ENCODE assay signal across 7 cellular contexts in the genomic region with DNA sequence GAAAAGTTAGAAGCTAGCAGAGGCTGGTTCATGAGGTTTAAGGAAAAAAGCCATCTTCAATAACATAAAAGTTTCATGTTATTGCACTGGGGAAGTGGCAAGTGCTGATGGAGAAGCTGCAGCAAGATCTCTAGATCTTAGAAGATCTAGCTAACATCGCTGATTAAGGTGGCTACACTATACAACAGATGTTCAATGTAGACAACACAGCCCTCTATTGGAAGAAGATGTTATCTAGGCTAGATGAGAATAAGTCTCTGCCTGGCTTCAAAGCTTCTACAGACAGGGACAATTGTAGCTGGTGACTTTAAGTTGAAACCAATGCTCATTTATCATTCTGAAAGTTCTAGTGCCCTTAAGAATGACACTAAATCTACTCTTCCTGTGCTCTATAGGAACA.
A peak's percentile ranks its signal among the peaks of the same experiment; 100 is the strongest.
DNase-seq lines count a peak whose midpoint lies in the region; ATAC-seq, FAIRE-seq and TF ChIP-seq lines count a peak whose summit lies in the region.
"Not testable (repeated sequence)": the region's sequence is repeated elsewhere in the genome, so short reads cannot be mapped to it uniquely, and the experiment has no call there.

No MANE protein-coding gene starts in this region.

- not testable (repeated sequence) for H3K4me3 ChIP-seq in CD8-positive, alpha-beta memory T cell (ENCODE audit: low read length); Jurkat, Clone E6-1 (ENCODE audit: low read length); RWPE2 (ENCODE audit: severe bottlenecking); H1 (ENCODE audit: extremely low read depth in 1 of 4, insufficient read depth in 2 of 4, low read depth in 3 of 4, low read length in 4 of 4)

- H2BK5ac ChIP-seq in H1 (ENCODE audit: low read depth, low read length), result not testable (repeated sequence)

- not testable (repeated sequence) for H3K23ac ChIP-seq in H1 (ENCODE audit: insufficient read length)

- not testable (repeated sequence) for H3K9ac ChIP-seq in H1 (replicated peaks in 1 of 4; ENCODE audit: extremely low read depth in 1 of 4, low read depth in 3 of 4, low read length in 3 of 4)

- not testable (repeated sequence) for H3K23me2 ChIP-seq in H1 (ENCODE audit: low read depth, low read length)

- not testable (repeated sequence) for H3K9me3 ChIP-seq in CD8-positive, alpha-beta memory T cell (ENCODE audit: low read length); RWPE2 (ENCODE audit: severe bottlenecking)
- H3K9me3 ChIP-seq in H1 (ENCODE audit: insufficient read depth in 2 of 2, low read depth in 1 of 2, low read length in 1 of 2), result peaks cover 11 to 14% of the 10 kb centered on the region in 2 experiments; a peak in 3 of 4 replicates

- H3K27me3 Mint-ChIP-seq in CD8-positive, alpha-beta memory T cell, result peaks cover 7 to 27% of the 10 kb centered on the region in 2 donors
- not testable (repeated sequence) for H3K27me3 Mint-ChIP-seq in activated CD4-positive, alpha-beta T cell treated with anti-CD3 and anti-CD28 coated beads for 36 hours
- peaks cover 15% of the 10 kb centered on the region for H3K27me3 Mint-ChIP-seq in activated naive CD8-positive, alpha-beta T cell
- peaks cover 28% of the 10 kb centered on the region for H3K27me3 Mint-ChIP-seq in stimulated activated memory B cell treated with anti-CD40 and anti-IgM and Interleukin-4, amounts not matched to agents 10 μg/mL and 1 μg/mL and 100 μg/mL, for 72 hours

- TF ChIP-seq CTCF in RWPE2 (IDR thresholded peaks at IDR 0.05; ENCODE audit: poor library complexity, severe bottlenecking); H1 (IDR thresholded peaks at IDR 0.05; ENCODE audit: control extremely low read depth in 1 of 3, insufficient read depth in 1 of 3, low read depth in 1 of 3, low read length in 3 of 3): not testable (repeated sequence)

- TF ChIP-seq EP300 in H1 (IDR thresholded peaks at IDR 0.05; ENCODE audit: borderline replicate concordance in 1 of 2, low read depth in 2 of 2, low read length in 2 of 2), result not testable (repeated sequence)

- 90% methylated on average over 1 of the region's 1 CpG; no CpG with 5 or more reads in 1 of the 2 experiments for WGBS in H1 (ENCODE audit: extremely low coverage in 1 of 2, insufficient coverage in 1 of 2, insufficient read length in 1 of 2, insufficient replicate concordance in 2 of 2, low coverage in 1 of 2, low lambda C conversion rate in 2 of 2, missing lambda C conversion rate in 1 of 2), 2 experiments

- TF ChIP-seq POLR2A in H1 (IDR thresholded peaks at IDR 0.05; ENCODE audit: control extremely low read depth in 1 of 2, low read depth in 2 of 2, low read length in 2 of 2), result not testable (repeated sequence)

- H2BK120ac ChIP-seq in H1 (replicated peaks; ENCODE audit: low read depth, low read length), result not testable (repeated sequence)

- H2AK5ac ChIP-seq in H1 (ENCODE audit: low read depth, low read length), result not testable (repeated sequence)

- intact Hi-C loops in activated CD4-positive, alpha-beta T cell treated with anti-CD3 and anti-CD28 coated beads for 36 hours (cut with DNase I, micrococcal nuclease), result not testable (repeated sequence)

- not testable (repeated sequence) for H2AFZ ChIP-seq in H1 (ENCODE audit: low read length)

- H4K5ac ChIP-seq in H1 (ENCODE audit: insufficient read length, low read depth, low read length), result not testable (repeated sequence)

- peak overlapping the region in 6 of 7 donors; percentile 14 to 78 (median 54) for H3K4me3 Mint-ChIP-seq in CD8-positive, alpha-beta memory T cell
- H3K4me3 Mint-ChIP-seq in activated CD4-positive, alpha-beta T cell treated with anti-CD3 and anti-CD28 coated beads for 36 hours; stimulated activated memory B cell treated with anti-CD40 and anti-IgM and Interleukin-4, amounts not matched to agents 10 μg/mL and 1 μg/mL and 100 μg/mL, for 72 hours: not testable (repeated sequence)
- peak overlapping the region; percentile 40 for H3K4me3 Mint-ChIP-seq in activated naive CD8-positive, alpha-beta T cell

- CTCF ChIA-PET in CD8-positive, alpha-beta memory T cell (lab: Charles Lee); activated CD4-positive, alpha-beta T cell treated with anti-CD3 and anti-CD28 coated beads for 36 hours (lab: Charles Lee): not testable (repeated sequence)
- CTCF ChIA-PET in H1 (lab: Charles Lee; ENCODE audit: partially characterized antibody), result interaction anchor here (0.6 to 1.5 kb wide), 3 partner anchors 27 to 148 kb away, joined by 3 to 4 read pairs (median 3); no protein-coding TSS in a partner anchor

- peak overlapping the region in 3 of 8 donors; percentile 7 to 53 (median 34) for H3K27ac Mint-ChIP-seq in CD8-positive, alpha-beta memory T cell
- not testable (repeated sequence) for H3K27ac Mint-ChIP-seq in activated CD4-positive, alpha-beta T cell treated with anti-CD3 and anti-CD28 coated beads for 36 hours; activated naive CD8-positive, alpha-beta T cell; stimulated activated memory B cell treated with anti-CD40 and anti-IgM and Interleukin-4, amounts not matched to agents 10 μg/mL and 1 μg/mL and 100 μg/mL, for 72 hours

- ATAC-seq in RWPE2 (ENCODE audit: low read depth), result not testable (repeated sequence)
- peak; percentile 42 for ATAC-seq in activated CD4-positive, alpha-beta T cell treated with anti-CD3 and anti-CD28 coated beads for 36 hours
- ATAC-seq in stimulated activated memory B cell treated with anti-CD40 and anti-IgM and Interleukin-4, amounts not matched to agents 10 μg/mL and 1 μg/mL and 100 μg/mL, for 72 hours, result peak; percentile 34

- not testable (repeated sequence) for TF ChIP-seq RAD21 in H1 (IDR thresholded peaks at IDR 0.05 in 1 of 2, conservative IDR thresholded peaks at IDR 0.05 in 1 of 2; ENCODE audit: low read depth in 2 of 2, low read length in 2 of 2)

- not testable (repeated sequence) for H3K56ac ChIP-seq in H1 (replicated peaks; ENCODE audit: insufficient read length, low read depth, low read length)

- POLR2A ChIA-PET in CD8-positive, alpha-beta memory T cell (lab: Charles Lee); activated CD4-positive, alpha-beta T cell treated with anti-CD3 and anti-CD28 coated beads for 36 hours (lab: Charles Lee); H1 (lab: Charles Lee; ENCODE audit: partially characterized antibody): not testable (repeated sequence)

- H3K36me3 ChIP-seq in CD8-positive, alpha-beta memory T cell (ENCODE audit: insufficient read depth, low read length); RWPE2 (ENCODE audit: low read depth); H1 (ENCODE audit: control insufficient read depth in 2 of 4, insufficient read depth in 4 of 4, low read length in 3 of 4): not testable (repeated sequence)

- H2BK12ac ChIP-seq in H1 (ENCODE audit: low read depth, low read length), result not testable (repeated sequence)

- not testable (repeated sequence) for H2BK20ac ChIP-seq in H1 (ENCODE audit: low read length)

- H2BK15ac ChIP-seq in H1 (ENCODE audit: low read length), result not testable (repeated sequence)

- H3K4me1 Mint-ChIP-seq in CD8-positive, alpha-beta memory T cell, result peaks cover 5 to 13% (median 7%) of the 10 kb centered on the region in 3 donors
- H3K4me1 Mint-ChIP-seq in activated CD4-positive, alpha-beta T cell treated with anti-CD3 and anti-CD28 coated beads for 36 hours, result peaks cover 11% of the 10 kb centered on the region
- H3K4me1 Mint-ChIP-seq in activated naive CD8-positive, alpha-beta T cell (ENCODE audit: low read depth), result peaks cover 13% of the 10 kb centered on the region
- not testable (repeated sequence) for H3K4me1 Mint-ChIP-seq in stimulated activated memory B cell treated with anti-CD40 and anti-IgM and Interleukin-4, amounts not matched to agents 10 μg/mL and 1 μg/mL and 100 μg/mL, for 72 hours

- not testable (repeated sequence) for DNase-seq in CD8-positive, alpha-beta memory T cell; RWPE2 (ENCODE audit: low spot score); activated CD4-positive, alpha-beta T cell treated with anti-CD3 and anti-CD28 coated beads for 36 hours; H1 (ENCODE audit: low read depth in 1 of 2, low spot score in 2 of 2)
- peak; percentile 73 for DNase-seq in Jurkat, Clone E6-1 (ENCODE audit: low read depth, low spot score)

- H4K91ac ChIP-seq in H1 (replicated peaks; ENCODE audit: insufficient read length, low read length), result not testable (repeated sequence)

- H3K4me1 ChIP-seq in CD8-positive, alpha-beta memory T cell (ENCODE audit: insufficient read depth, low read length); H1 (replicated peaks in 1 of 4; ENCODE audit: control insufficient read depth in 3 of 4, insufficient read depth in 4 of 4, low read length in 3 of 4): not testable (repeated sequence)
- H3K4me1 ChIP-seq in RWPE2 (ENCODE audit: insufficient read depth, poor library complexity, severe bottlenecking), result peaks cover 13% of the 10 kb centered on the region

- not testable (repeated sequence) for H3K27ac ChIP-seq in CD8-positive, alpha-beta memory T cell (ENCODE audit: low read depth, low read length); H1 (ENCODE audit: low read depth, low read length)
- peak overlapping the region; percentile 24 for H3K27ac ChIP-seq in RWPE2 (ENCODE audit: poor library complexity, severe bottlenecking)

- not testable (repeated sequence) for H4K20me1 ChIP-seq in H1 (replicated peaks in 1 of 2; ENCODE audit: control insufficient read depth in 1 of 2, insufficient read depth in 2 of 2, low read length in 2 of 2)

- H3K36me3 Mint-ChIP-seq in CD8-positive, alpha-beta memory T cell; activated CD4-positive, alpha-beta T cell treated with anti-CD3 and anti-CD28 coated beads for 36 hours (ENCODE audit: low read depth); activated naive CD8-positive, alpha-beta T cell; stimulated activated memory B cell treated with anti-CD40 and anti-IgM and Interleukin-4, amounts not matched to agents 10 μg/mL and 1 μg/mL and 100 μg/mL, for 72 hours: not testable (repeated sequence)

- not testable (repeated sequence) for H3K79me1 ChIP-seq in H1 (ENCODE audit: low read depth, low read length)

- H3K4ac ChIP-seq in H1 (replicated peaks; ENCODE audit: insufficient read length, low read depth, low read length), result not testable (repeated sequence)

- not testable (repeated sequence) for H4K8ac ChIP-seq in H1 (ENCODE audit: extremely low read depth, insufficient read depth, low read length)

- not testable (repeated sequence) for H3K27me3 ChIP-seq in CD8-positive, alpha-beta memory T cell (ENCODE audit: insufficient read depth, low read length, poor library complexity, severe bottlenecking); RWPE2 (ENCODE audit: insufficient read depth, poor library complexity, severe bottlenecking); H1 (replicated peaks in 1 of 4; ENCODE audit: control insufficient read depth in 3 of 4, extremely low read depth in 1 of 4, insufficient read depth in 3 of 4, low read length in 3 of 4)

- not testable (repeated sequence) for H3K4me2 ChIP-seq in H1 (ENCODE audit: insufficient read depth in 1 of 2, low read depth in 2 of 2, low read length in 2 of 2)

- FAIRE-seq in H1 (lab: Jason Lieb, UNC), result peak; percentile 19

- peaks cover 0 to 12% (median 5%) of the 10 kb centered on the region in 5 donors for H3K9me3 Mint-ChIP-seq in CD8-positive, alpha-beta memory T cell
- not testable (repeated sequence) for H3K9me3 Mint-ChIP-seq in activated CD4-positive, alpha-beta T cell treated with anti-CD3 and anti-CD28 coated beads for 36 hours (ENCODE audit: low read depth); activated naive CD8-positive, alpha-beta T cell (ENCODE audit: low read depth); stimulated activated memory B cell treated with anti-CD40 and anti-IgM and Interleukin-4, amounts not matched to agents 10 μg/mL and 1 μg/mL and 100 μg/mL, for 72 hours

- not testable (repeated sequence) for H3K79me2 ChIP-seq in H1 (ENCODE audit: control insufficient read depth in 1 of 2, insufficient read depth in 2 of 2, low read length in 2 of 2)

- H3K18ac ChIP-seq in H1 (ENCODE audit: extremely low read depth, low read length), result not testable (repeated sequence)

- not testable (repeated sequence) for H3K14ac ChIP-seq in H1 (ENCODE audit: insufficient read length)
